11 cellular contexts compared by ENCODE assay signal in genomic region chr1:226126824-226127591, GRCh38. TPM values are rescaled to one million over a fixed set of nuclear protein-coding genes. Genes with fewer than 3 reads are reported as not detected.
A peak's percentile ranks its signal among the peaks of the same experiment; 100 is the strongest.
DNase-seq lines count a peak whose midpoint lies in the region; ATAC-seq, FAIRE-seq and TF ChIP-seq lines count a peak whose summit lies in the region.
"Had no signal": no experiment of that assay in that cellular context is flagged by ENCODE, and none has a peak within 500 bp of the region (broad histone marks: within the 10 kb centered on the region; RNA-seq: fewer than 3 reads in every experiment).

No MANE protein-coding gene starts in this region.

- POLR2A ChIA-PET in K562 (lab: Yijun Ruan, JAX) = interaction anchor here (1.0 to 1.5 kb wide), 3 partner anchors 9 to 200 kb away, joined by 3 to 4 read pairs (median 4); no protein-coding TSS in a partner anchor

- H3K4me3 ChIP-seq in K562 (no peak overlapping the region), pancreas (peak overlapping the region in 1 of 4 donors; percentile 10)
- H3K4me3 ChIP-seq: testis had no signal

- no peak overlapping the region for H2AFZ ChIP-seq in K562 (ENCODE audit: low read depth, low read length)

- TF ChIP-seq CTCF in K562 (IDR thresholded peaks at IDR 0.05 in 2 of 3, conservative IDR thresholded peaks at IDR 0.05 in 1 of 3; ENCODE audit: insufficient read depth in 2 of 3, low read depth in 1 of 3, low read length in 3 of 3) = no peak
- no peak for TF ChIP-seq CTCF in pancreas (IDR thresholded peaks at IDR 0.05)

- 57% methylated on average over 28 of the region's 31 CpGs for WGBS in K562 (ENCODE audit: insufficient coverage, low coverage, missing lambda C conversion rate)
- WGBS in pancreas, 2 donors = 52 to 59% methylated on average over 31 of the region's 31 CpGs

- H3K9me1 ChIP-seq in K562 (ENCODE audit: control insufficient read depth, insufficient read depth, low read length) = no peaks in the 10 kb centered on the region

- no peak overlapping the region for H3K4me2 ChIP-seq in K562 (ENCODE audit: insufficient read depth, low read length)

- TF ChIP-seq EP300 in K562 (IDR thresholded peaks at IDR 0.05; ENCODE audit: low read length) = no peak

- intact Hi-C loops in K562 (cut with micrococcal nuclease) (loop anchor here (10.0 kb wide), 1 partner anchor 478 kb away; no protein-coding TSS in a partner anchor), pancreas (cut with DNase I) (loop anchor here in 1 of 3 donors (5.0 kb wide), 1 partner anchor 70 kb away; no protein-coding TSS in a partner anchor)

- H3K27me3 ChIP-seq in K562 (ENCODE audit: control insufficient read depth in 2 of 2, insufficient read depth in 2 of 2, low read length in 2 of 2) (no peaks in the 10 kb centered on the region), pancreas (no peaks in the 10 kb centered on the region)
- H3K27me3 ChIP-seq: testis had no signal

- H3K9ac ChIP-seq in K562 (ENCODE audit: insufficient read depth in 1 of 2, low read depth in 2 of 2, low read length in 2 of 2) = no peak overlapping the region

- peaks cover 11 to 35% of the 10 kb centered on the region in 2 experiments for H3K4me1 ChIP-seq in K562 (replicated peaks in 1 of 2; ENCODE audit: control insufficient read depth in 2 of 2, insufficient read depth in 2 of 2, low read length in 2 of 2)
- H3K4me1 ChIP-seq in pancreas = peaks cover 12 to 40% (median 16%) of the 10 kb centered on the region in 3 donors

- FAIRE-seq in K562 (lab: Jason Lieb, UNC) (no peak), pancreas (lab: Jason Lieb, UNC) (no peak)

- in situ Hi-C loops in K562 (cut with MboI) = loop anchor here (10.0 kb wide), 1 partner anchor 652 kb away; no protein-coding TSS in a partner anchor

- H3K9me3 ChIP-seq in K562 (replicated peaks; ENCODE audit: control insufficient read depth, insufficient read depth, low read depth, low read length) = no peaks in the 10 kb centered on the region
- H3K9me3 ChIP-seq in pancreas = no peaks in the 10 kb centered on the region
- H3K9me3 ChIP-seq: testis had no signal

- H3K27ac ChIP-seq in K562 (ENCODE audit: extremely low read depth, low read depth, low read length) (no peak overlapping the region), pancreas (peak overlapping the region; percentile 34 to 90 (median 84))
- H3K27ac ChIP-seq: testis had no signal

- no peak for TF ChIP-seq RAD21 in K562 (CRISPR knock-in tag; conservative IDR thresholded peaks at IDR 0.05 in 1 of 2, IDR thresholded peaks at IDR 0.05 in 1 of 2)

- no TSS peak for BruUV-seq in K562 (replicated peaks; lab: Mats Ljungman, UMichigan)

- ATAC-seq in GM19025 (IDR thresholded peaks at IDR 0.05; ENCODE audit: low read depth, unreplicated experiment) = peak; percentile 1
- peak; percentile 1 for ATAC-seq in HG02981 (IDR thresholded peaks at IDR 0.05; ENCODE audit: unreplicated experiment)
- ATAC-seq in K562 = no peak
- peak in 3 of 4 donors; percentile 1 to 19 (median 5) for ATAC-seq in pancreas
- ATAC-seq in HG02884 (IDR thresholded peaks at IDR 0.05; ENCODE audit: unreplicated experiment) = no peak
- no peak for ATAC-seq in GM21529 (IDR thresholded peaks at IDR 0.05; ENCODE audit: unreplicated experiment)
- no peak for ATAC-seq in HG03159 (IDR thresholded peaks at IDR 0.05; ENCODE audit: unreplicated experiment)

- H4K20me1 ChIP-seq in K562 (replicated peaks; ENCODE audit: control insufficient read depth, insufficient read depth, low read length) = peaks cover 4% of the 10 kb centered on the region; the same call in 1 of the 2 replicates

- no peak for TF ChIP-seq POLR2A in K562 (conservative IDR thresholded peaks at IDR 0.05)

- DNase-seq in K562 (ENCODE audit: extremely low read depth in 1 of 4, low spot score in 3 of 4) (no peak), pancreas (peak in 2 of 6 donors; percentile 33 to 64), HuH-7 (ENCODE audit: low spot score) (no peak)
- DNase-seq: activated CD4-positive, CD25-positive, alpha-beta regulatory T cell; central memory CD4-positive, alpha-beta T cell had no signal

- CTCF ChIA-PET in K562 (lab: Yijun Ruan, JAX; ENCODE audit: low intra/inter-chr PET ratio) = no interaction called here

- no peaks in the 10 kb centered on the region for H3K79me2 ChIP-seq in K562 (ENCODE audit: control insufficient read depth, insufficient read depth, low read length)

- H3K36me3 ChIP-seq in K562 (ENCODE audit: control insufficient read depth, insufficient read depth, low read length) = no peaks in the 10 kb centered on the region
- no peaks in the 10 kb centered on the region for H3K36me3 ChIP-seq in pancreas

TF ChIP-seq in K562, 482 proteins besides CTCF, POLR2A, EP300 and RAD21:
- TF ChIP-seq PCBP2 (IDR thresholded peaks at IDR 0.05; ENCODE audit: low read depth, low read length, poor library complexity, severe bottlenecking) (no peak), ZBTB33 (CRISPR knock-in tag; IDR thresholded peaks at IDR 0.05) (peak; percentile 80), TSHZ1 (CRISPR knock-in tag; IDR thresholded peaks at IDR 0.05) (no peak), ZNF121 (CRISPR knock-in tag; conservative IDR thresholded peaks at IDR 0.05) (peak; percentile 64)

RNA-seq across cellular contexts. Expression of gene ACBD3, which starts 59.5 kb away (rescaled TPM):
- 12.5 and 40.3 TPM in 2 replicates for total RNA-seq in K562 (2011; cell fraction: chromatin; rRNA removed; ENCODE audit: low replicate concordance)
- 8.8 and 12.5 TPM in 2 replicates for total RNA-seq in K562 (2011; cell fraction: nucleolus; rRNA removed)
- total RNA-seq in K562 (2011; cell fraction: nucleoplasm; rRNA removed) = 21.6 and 27.1 TPM in 2 replicates
- total RNA-seq in K562 (2014; rRNA removed) (25.4 and 31.4 TPM in 2 replicates), K562 (2014; rRNA removed; fragmentation: Illumina TruSeq; extraction: Trizol) (31.4 and 35.5 TPM in 2 replicates), K562 (2015; rRNA removed; fragmentation: Illumina TruSeq; extraction: Trizol) (26.1 and 26.9 TPM in 2 replicates), K562 (2021) (27.6 and 30.7 TPM in 2 replicates), pancreas (10 to 100 TPM; 16.3 to 24.4 (median 19.7) TPM)
- polyA plus RNA-seq in K562 (2011; rRNA removed) (36.7 and 37.6 TPM in 2 replicates), K562 (2014; fragmentation: Illumina TruSeq; extraction: Trizol) (25.4 and 32.1 TPM in 2 replicates), K562 (2014; fragmentation: Nextera tagmentation; extraction: Ambion mirVana) (10 to 100 TPM; 11.1 to 14.3 TPM), K562 (2014; rRNA removed) (21.4 and 21.5 TPM in 2 replicates), pancreas (10 to 100 TPM in 1 of 2 donors, 1 to 10 TPM in 1; 5.9 to 12.8 TPM)
- 10.1 and 21.5 TPM in 2 replicates for polyA plus RNA-seq in K562 (2011; cell fraction: cytosol; rRNA removed)
- polyA plus RNA-seq in K562 (2011; cell fraction: nucleus; rRNA removed) = 8.9 and 13.8 TPM in 2 replicates
- polyA plus RNA-seq in K562 (2012) = 22.8 and 22.9 TPM in 2 replicates
- polyA minus RNA-seq in K562 (2011; rRNA and poly(A)+ RNA removed) = 55.5 and 66.5 TPM in 2 replicates
- 23.8 and 29.6 TPM in 2 replicates for polyA minus RNA-seq in K562 (2011; cell fraction: cytosol; rRNA and poly(A)+ RNA removed)
- 7.1 and 15.3 TPM in 2 replicates for polyA minus RNA-seq in K562 (2011; cell fraction: nucleus; rRNA and poly(A)+ RNA removed)

Comparison
In these comparisons a context has a peak if more than half of its experiments do, and no peak if none do; other contexts are left out.
1. ATAC-seq: peak in GM19025 (single experiment), HG02981 (single experiment) and pancreas (3 of 4); none in K562 (single experiment), HG02884 (single experiment), GM21529 (single experiment) and HG03159 (single experiment).